ENCODE assay signal across 1 cellular context in genomic region chr17:46192484-46193245, GRCh38.
A peak's percentile ranks its signal among the peaks of the same experiment; 100 is the strongest.
TF ChIP-seq lines count a peak whose summit lies in the region.

No MANE protein-coding gene starts in this region.

TF ChIP-seq in K562, 482 proteins besides CTCF, POLR2A, EP300 and RAD21 (continued from another document and continues in another):
- TF ChIP-seq ZNF395 (CRISPR knock-in tag; IDR thresholded peaks at IDR 0.05) (no peak; the same call in 1 of the 2 replicates), EGR1 (conservative IDR thresholded peaks at IDR 0.05) (peak; percentile 90), MGA (IDR thresholded peaks at IDR 0.05) (no peak), ZNF41 (CRISPR knock-in tag; conservative IDR thresholded peaks at IDR 0.05) (no peak), ZNF24 (IDR thresholded peaks at IDR 0.05) (no peak), NFRKB (IDR thresholded peaks at IDR 0.05; ENCODE audit: low read depth) (peak; percentile 7), RBM15 (IDR thresholded peaks at IDR 0.05; ENCODE audit: insufficient read depth, low read length) (no peak), SMAD3 (CRISPR knock-in tag; conservative IDR thresholded peaks at IDR 0.05) (no peak), ARID3B (CRISPR knock-in tag; IDR thresholded peaks at IDR 0.05; ENCODE audit: borderline replicate concordance) (no peak), TARDBP (IDR thresholded peaks at IDR 0.05) (no peak), TCF7L2 (IDR thresholded peaks at IDR 0.05; ENCODE audit: low read depth, low read length) (no peak), HOXB6 (CRISPR knock-in tag; IDR thresholded peaks at IDR 0.05; ENCODE audit: borderline replicate concordance) (no peak), AFF4 (CRISPR knock-in tag; IDR thresholded peaks at IDR 0.05) (peak; percentile 85), MECOM (CRISPR knock-in tag; IDR thresholded peaks at IDR 0.05) (no peak), MAZ (CRISPR knock-in tag; conservative IDR thresholded peaks at IDR 0.05 in 1 of 2, IDR thresholded peaks at IDR 0.05 in 1 of 2) (peak; percentile 18 to 51; a peak in 3 of 4 replicates), ZNF274 (IDR thresholded peaks at IDR 0.05; ENCODE audit: borderline replicate concordance, low read depth, low read length) (no peak), BCOR (IDR thresholded peaks at IDR 0.05) (peak; percentile 51; the same call in 1 of the 2 replicates), ZNF12 (CRISPR knock-in tag; IDR thresholded peaks at IDR 0.05) (no peak), POLR2H (tag; IDR thresholded peaks at IDR 0.05; ENCODE audit: low read depth) (peak; percentile 34), REST (CRISPR knock-in tag; IDR thresholded peaks at IDR 0.05; ENCODE audit: low read depth) (no peak), ZNF143 (CRISPR knock-in tag; IDR thresholded peaks at IDR 0.05) (no peak), PPARD (CRISPR knock-in tag; IDR thresholded peaks at IDR 0.05) (no peak), SREBF1 (IDR thresholded peaks at IDR 0.05; ENCODE audit: borderline replicate concordance, low read depth, low read length) (no peak), ATF6 (CRISPR knock-in tag; IDR thresholded peaks at IDR 0.05) (no peak), GABPA (tag; conservative IDR thresholded peaks at IDR 0.05; ENCODE audit: low read depth) (no peak), IFI16 (CRISPR knock-in tag; IDR thresholded peaks at IDR 0.05) (no peak), MAX (CRISPR knock-in tag; IDR thresholded peaks at IDR 0.05) (no peak), OTX1 (CRISPR knock-in tag; IDR thresholded peaks at IDR 0.05) (peak; percentile 83; the same call in 1 of the 2 replicates), PKNOX1 (IDR thresholded peaks at IDR 0.05) (peak; percentile 18; the same call in 1 of the 2 replicates), HEY1 (CRISPR knock-in tag; IDR thresholded peaks at IDR 0.05; ENCODE audit: borderline replicate concordance) (no peak), ZNF384 (IDR thresholded peaks at IDR 0.05; ENCODE audit: low read depth, low read length) (no peak), PYGO2 (tag; IDR thresholded peaks at IDR 0.05) (no peak)
